8 cellular contexts compared by ENCODE assay signal in genomic region chr19:39996218-39996810, GRCh38. TPM values are rescaled to one million over a fixed set of nuclear protein-coding genes. Genes with fewer than 3 reads are reported as not detected.
DNase-seq lines count a peak whose midpoint lies in the region; TF ChIP-seq lines count a peak whose summit lies in the region.

No MANE protein-coding gene starts in this region.

- DNase-seq in SIG-M5 treated with dmso at 0.1 percent for 504 hours (lab: John Stamatoyannopoulos, UW; ENCODE audit: unreplicated experiment) (peak; percentile 39), SIG-M5 (lab: John Stamatoyannopoulos, UW) (no peak), NCI-H1694 (lab: John Stamatoyannopoulos, UW) (peak; percentile 6), glomerular endothelial cell (ENCODE audit: extremely low read depth, low read depth, low spot score) (peak; percentile 20), osteoblast (ENCODE audit: insufficient read length, low spot score, missing footprints) (peak; percentile 42), posterior vena cava (ENCODE audit: low spot score) (no peak)
- DNase-seq in activated naive CD4-positive, alpha-beta T cell treated with Interleukin-2 at 50 U/mL for 16 hours, result peak; percentile 51

- H3K79me2 ChIP-seq in osteoblast (ENCODE audit: insufficient read depth, low read length), result peaks cover 31% of the 10 kb centered on the region

- H3K27ac ChIP-seq in HEK293 (ENCODE audit: extremely low read depth, low read depth, low read length), result peak overlapping the region; percentile 83
- peak overlapping the region; percentile 97 for H3K27ac ChIP-seq in osteoblast (ENCODE audit: low read depth, low read length)

- CTCF ChIA-PET in HEK293 (lab: Yijun Ruan, JAX), result interaction anchor here (0.6 to 2.5 kb wide), 5 partner anchors 26 to 500 kb away, joined by 3 to 17 read pairs (median 3); partner anchors contain the start of gene PSMC4

- H3K4me3 ChIP-seq in HEK293 (ENCODE audit: low read depth, low read length) (peak overlapping the region; percentile 84), osteoblast (ENCODE audit: insufficient read depth, low read length) (peak overlapping the region; percentile 85)

- peak overlapping the region; percentile 81 for H3K4me2 ChIP-seq in osteoblast (ENCODE audit: insufficient read depth, low read length)

- POLR2A ChIA-PET in HEK293 (lab: Yijun Ruan, JAX), result interaction anchor here (0.7 to 3.1 kb wide), 12 partner anchors 10 to 561 kb away, joined by 3 to 49 read pairs (median 4); partner anchors contain the start of genes FBL, PSMC4, RPS16 and ZNF780A

- peaks cover 9% of the 10 kb centered on the region for H3K4me1 ChIP-seq in HEK293 (ENCODE audit: control insufficient read depth, insufficient read depth, low read length)
- peaks cover 28% of the 10 kb centered on the region for H3K4me1 ChIP-seq in osteoblast (ENCODE audit: insufficient read depth, low read length)

- H2AFZ ChIP-seq in osteoblast (ENCODE audit: low read length), result peak overlapping the region; percentile 100

- TF ChIP-seq CTCF in HEK293 (tag by site-specific recombination; IDR thresholded peaks at IDR 0.05), result no peak
- no peak for TF ChIP-seq CTCF in osteoblast (IDR thresholded peaks at IDR 0.05; ENCODE audit: extremely low read depth, low read depth, low read length)

- intact Hi-C loops in posterior vena cava (cut with DNase I), result no loop called here

- H3K9me3 ChIP-seq in HEK293 (ENCODE audit: control insufficient read depth, insufficient read depth, low read depth, low read length) (0 out of 2 replicates have a peak, but pooled peaks cover 4% of the 10 kb centered on the region), osteoblast (ENCODE audit: low read depth, low read length) (no peaks in the 10 kb centered on the region)

- H4K20me1 ChIP-seq in osteoblast (ENCODE audit: insufficient read depth, low read length), result peaks cover 2% of the 10 kb centered on the region

- H3K27me3 ChIP-seq in osteoblast (ENCODE audit: insufficient read depth, low read length), result no peaks in the 10 kb centered on the region

- H3K36me3 ChIP-seq in HEK293 (ENCODE audit: control insufficient read depth in 2 of 2, insufficient read depth in 1 of 2, low read length in 2 of 2) (peaks cover 3 to 37% of the 10 kb centered on the region in 2 experiments), osteoblast (ENCODE audit: insufficient read depth, low read length) (no peaks in the 10 kb centered on the region)

TF ChIP-seq in HEK293, 187 proteins besides CTCF, POLR2A, EP300 and RAD21 (continues in another document):
- no peak for TF ChIP-seq ZNF623 (tag by site-specific recombination; IDR thresholded peaks at IDR 0.05)
- no peak; the same call in 1 of the 2 replicates for TF ChIP-seq SP7 (tag by site-specific recombination; IDR thresholded peaks at IDR 0.05)
- no peak for TF ChIP-seq ZNF398 (tag by site-specific recombination; IDR thresholded peaks at IDR 0.05)
- TF ChIP-seq ZNF670 (tag by site-specific recombination; IDR thresholded peaks at IDR 0.05; ENCODE audit: low read depth), result no peak
- no peak for TF ChIP-seq TCF7L2 (IDR thresholded peaks at IDR 0.05; ENCODE audit: borderline replicate concordance, low read depth, low read length)
- TF ChIP-seq ZNF311 (tag by site-specific recombination; IDR thresholded peaks at IDR 0.05; ENCODE audit: borderline replicate concordance), result no peak
- peak; percentile 80 for TF ChIP-seq ZNF18 (tag by site-specific recombination; IDR thresholded peaks at IDR 0.05)
- TF ChIP-seq ZNF274 (IDR thresholded peaks at IDR 0.05; ENCODE audit: low read length), result no peak
- TF ChIP-seq ZNF274 (tag by site-specific recombination; IDR thresholded peaks at IDR 0.05; ENCODE audit: borderline replicate concordance), result no peak
- no peak for TF ChIP-seq ZNF791 (tag by site-specific recombination; IDR thresholded peaks at IDR 0.05)
- 0 out of 2 replicates have a peak, but pooled peaks have one; percentile 22 for TF ChIP-seq WT1 (tag by site-specific recombination; IDR thresholded peaks at IDR 0.05)
- no peak for TF ChIP-seq GLIS1 (tag by site-specific recombination; IDR thresholded peaks at IDR 0.05)
- no peak for TF ChIP-seq SCRT2 (tag by site-specific recombination; IDR thresholded peaks at IDR 0.05)
- TF ChIP-seq ZBTB44 (tag by site-specific recombination; IDR thresholded peaks at IDR 0.05), result 0 out of 2 replicates have a peak, but pooled peaks have one; percentile 33
- peak; percentile 36; the same call in 1 of the 2 replicates for TF ChIP-seq REPIN1 (tag by site-specific recombination; IDR thresholded peaks at IDR 0.05; ENCODE audit: low read depth)
- TF ChIP-seq ZNF266 (tag by site-specific recombination; IDR thresholded peaks at IDR 0.05; ENCODE audit: low read depth), result no peak
- TF ChIP-seq ZSCAN23 (tag by site-specific recombination; IDR thresholded peaks at IDR 0.05), result no peak
- no peak; the same call in 1 of the 2 replicates for TF ChIP-seq ZNF600 (tag by site-specific recombination; IDR thresholded peaks at IDR 0.05)
- no peak for TF ChIP-seq ZNF132 (tag by site-specific recombination; IDR thresholded peaks at IDR 0.05; ENCODE audit: borderline replicate concordance)
- no peak for TF ChIP-seq ZNF768 (tag by site-specific recombination; IDR thresholded peaks at IDR 0.05)
- no peak for TF ChIP-seq SALL2 (tag by site-specific recombination; IDR thresholded peaks at IDR 0.05; ENCODE audit: borderline replicate concordance)
- TF ChIP-seq ZNF302 (tag by site-specific recombination; IDR thresholded peaks at IDR 0.05; ENCODE audit: low read depth), result no peak
- TF ChIP-seq ZNF707 (tag by site-specific recombination; IDR thresholded peaks at IDR 0.05), result no peak
- TF ChIP-seq ZNF138 (tag by site-specific recombination; IDR thresholded peaks at IDR 0.05; ENCODE audit: borderline replicate concordance), result no peak
- TF ChIP-seq ZNF223 (tag by site-specific recombination; IDR thresholded peaks at IDR 0.05), result no peak
- TF ChIP-seq BCL11B (tag by site-specific recombination; IDR thresholded peaks at IDR 0.05; ENCODE audit: low read depth), result no peak
- TF ChIP-seq ZNF404 (tag by site-specific recombination; IDR thresholded peaks at IDR 0.05), result no peak
- TF ChIP-seq ZNF529 (tag by site-specific recombination; IDR thresholded peaks at IDR 0.05; ENCODE audit: insufficient replicate concordance), result no peak
- TF ChIP-seq SETDB1 (IDR thresholded peaks at IDR 0.05; ENCODE audit: insufficient read length, low read length), result no peak
- no peak; the same call in 1 of the 2 replicates for TF ChIP-seq ZNF596 (tag by site-specific recombination; IDR thresholded peaks at IDR 0.05)
- no peak for TF ChIP-seq GLI4 (tag by site-specific recombination; IDR thresholded peaks at IDR 0.05)
- no peak for TF ChIP-seq EGR2 (tag by site-specific recombination; IDR thresholded peaks at IDR 0.05; ENCODE audit: low read depth)

RNA-seq across cellular contexts. Expression of gene ZNF546, which starts 0.5 kb away (rescaled TPM):
- total RNA-seq in glomerular endothelial cell (0.99 and 2.7 TPM in 2 replicates), osteoblast (8.7 and 8.8 TPM in 2 replicates), posterior vena cava (1 to 10 TPM; 5.7 to 5.9 TPM)

RNA-seq across cellular contexts. Expression of gene PSMC4, which starts 25.3 kb away (rescaled TPM):
- 132 TPM in 2 replicates for total RNA-seq in glomerular endothelial cell
- total RNA-seq in osteoblast, result 89.9 and 99.5 TPM in 2 replicates
- 10 to 100 TPM; 59.0 to 67.1 TPM for total RNA-seq in posterior vena cava

RNA-seq across cellular contexts. Expression of gene ZNF780B, which starts 59.7 kb away (rescaled TPM):
- 7.7 and 11.3 TPM in 2 replicates for total RNA-seq in glomerular endothelial cell
- 14.5 and 17.1 TPM in 2 replicates for total RNA-seq in osteoblast
- 10 to 100 TPM; 14.0 to 20.7 TPM for total RNA-seq in posterior vena cava

Comparison
In these comparisons a context has a peak if more than half of its experiments do, and no peak if none do; other contexts are left out.
1. DNase-seq: peak in SIG-M5 treated with dmso at 0.1 percent for 504 hours (single experiment), NCI-H1694 (single experiment), activated naive CD4-positive, alpha-beta T cell treated with Interleukin-2 at 50 U/mL for 16 hours (single experiment), glomerular endothelial cell (single experiment) and osteoblast (single experiment); none in SIG-M5 (single experiment) and posterior vena cava (single experiment).